9 cellular contexts compared by ENCODE assay signal in genomic region chr6:108134213-108134973, GRCh38. TPM values are rescaled to one million over a fixed set of nuclear protein-coding genes. Genes with fewer than 3 reads are reported as not detected.
A peak's percentile ranks its signal among the peaks of the same experiment; 100 is the strongest.
DNase-seq lines count a peak whose midpoint lies in the region; ATAC-seq and TF ChIP-seq lines count a peak whose summit lies in the region.
"Had no signal": no experiment of that assay in that cellular context is flagged by ENCODE, and none has a peak within 500 bp of the region (broad histone marks: within the 10 kb centered on the region; RNA-seq: fewer than 3 reads in every experiment).

No MANE protein-coding gene starts in this region.

- H3K79me1 ChIP-seq in mesendoderm (ENCODE audit: low read length) = no peaks in the 10 kb centered on the region

- WGBS in mesendoderm (ENCODE audit: extremely low coverage, insufficient coverage, low lambda C conversion rate) = no CpG with 5 or more reads among the region's 18 CpGs
- 38 to 42% methylated on average over 18 of the region's 18 CpGs for whole genome bisulfite sequencing in tibial nerve, 2 donors

- peak overlapping the region; percentile 17 for H3K4me2 ChIP-seq in mesendoderm (ENCODE audit: low read length)

- H4K8ac ChIP-seq in mesendoderm (ENCODE audit: low read depth, low read length) = no peak overlapping the region

- in situ Hi-C loops in astrocyte of the cerebellum (cut with HindIII; ENCODE audit: low sequenced_read_pairs) = no loop called here

- no peak overlapping the region for H3K27ac Mint-ChIP-seq in activated naive CD4-positive, alpha-beta T cell treated with anti-CD3 and anti-CD28 coated beads for 36 hours
- H3K27ac Mint-ChIP-seq in activated naive CD4-positive, alpha-beta T cell treated with anti-CD3 and anti-CD28 coated beads, Interleukin-2, amount 50 U/mL, for 72 hours = no peak overlapping the region

- H3K27me3 ChIP-seq in mesendoderm (ENCODE audit: insufficient read depth, low read length, poor library complexity) (peaks cover 13% of the 10 kb centered on the region), tibial nerve (peaks cover 0 to 85% of the 10 kb centered on the region in 2 donors)

- H3K9me3 Mint-ChIP-seq in activated naive CD4-positive, alpha-beta T cell treated with anti-CD3 and anti-CD28 coated beads for 36 hours = no peaks in the 10 kb centered on the region
- no peaks in the 10 kb centered on the region for H3K9me3 Mint-ChIP-seq in activated naive CD4-positive, alpha-beta T cell treated with anti-CD3 and anti-CD28 coated beads, Interleukin-2, amount 50 U/mL, for 72 hours

- no peaks in the 10 kb centered on the region for H3K4me1 ChIP-seq in mesendoderm (ENCODE audit: control insufficient read depth, low read depth, low read length)
- peaks cover 0 to 19% (median 10%) of the 10 kb centered on the region in 4 donors for H3K4me1 ChIP-seq in tibial nerve

- peaks cover 15% of the 10 kb centered on the region for H3K4me1 Mint-ChIP-seq in activated naive CD4-positive, alpha-beta T cell treated with anti-CD3 and anti-CD28 coated beads for 36 hours (ENCODE audit: low read depth)

- peaks cover 70% of the 10 kb centered on the region for H3K27me3 Mint-ChIP-seq in activated naive CD4-positive, alpha-beta T cell treated with anti-CD3 and anti-CD28 coated beads for 36 hours (ENCODE audit: low read depth)

- no peak overlapping the region for H2BK5ac ChIP-seq in mesendoderm (ENCODE audit: low read length)

- TF ChIP-seq POLR2A in tibial nerve (IDR thresholded peaks at IDR 0.05) = no peak

- no peak overlapping the region for H3K27ac ChIP-seq in mesendoderm (ENCODE audit: low read depth, low read length)
- H3K27ac ChIP-seq in tibial nerve = no peak overlapping the region

- no peak overlapping the region for H2BK15ac ChIP-seq in mesendoderm (replicated peaks; ENCODE audit: low read depth)

- H2AK5ac ChIP-seq in mesendoderm (ENCODE audit: low read length) = no peak overlapping the region

- H2BK120ac ChIP-seq in mesendoderm (ENCODE audit: low read depth, low read length) = no peak overlapping the region

- H3K79me2 ChIP-seq in mesendoderm (ENCODE audit: control insufficient read depth, insufficient read depth, low read length) = no peaks in the 10 kb centered on the region

- H3K36me3 Mint-ChIP-seq in activated naive CD4-positive, alpha-beta T cell treated with anti-CD3 and anti-CD28 coated beads for 36 hours (ENCODE audit: low read depth) = no peaks in the 10 kb centered on the region
- H3K36me3 Mint-ChIP-seq in activated naive CD4-positive, alpha-beta T cell treated with anti-CD3 and anti-CD28 coated beads, Interleukin-2, amount 50 U/mL, for 72 hours = peaks cover 0 to 5% of the 10 kb centered on the region in 2 donors

- CTCF ChIA-PET in activated naive CD4-positive, alpha-beta T cell treated with anti-CD3 and anti-CD28 coated beads for 36 hours (lab: Charles Lee) = interaction anchor here (0.7 to 1.4 kb wide), 2 partner anchors 24 to 1944 kb away, joined by 3 read pairs; no protein-coding TSS in a partner anchor

- TF ChIP-seq CTCF in astrocyte of the cerebellum (IDR thresholded peaks at IDR 0.05; ENCODE audit: low read depth, low read length, missing control alignments) (no peak), tibial nerve (IDR thresholded peaks at IDR 0.05) (no peak)

- no peak overlapping the region for H3K18ac ChIP-seq in mesendoderm (ENCODE audit: low read length)

- no peak for DNase-seq in activated naive CD4-positive, alpha-beta T cell treated with anti-CD3 and anti-CD28 coated beads for 36 hours
- DNase-seq in activated naive CD4-positive, alpha-beta T cell treated with anti-CD3 and anti-CD28 coated beads, Interleukin-2, amount 50 U/mL, for 72 hours (ENCODE audit: low spot score in 2 of 2) = no peak
- no peak for DNase-seq in astrocyte of the cerebellum (ENCODE audit: low read depth)
- DNase-seq in mesendoderm = peak; percentile 65
- no peak for DNase-seq in tibial nerve (ENCODE audit: low spot score in 2 of 2)
- DNase-seq in GM03348 (ENCODE audit: low spot score) = no peak
- DNase-seq in SKM-1 (lab: John Stamatoyannopoulos, UW; ENCODE audit: unreplicated experiment) = no peak
- DNase-seq in NCI-H2227 treated with DMSO at 0.1 percent for 48 hours (lab: John Stamatoyannopoulos, UW) = no peak
- DNase-seq: activated effector memory CD4-positive, alpha-beta T cell treated with Interleukin-2 at 50 U/mL for 16 hours had no signal

- ATAC-seq in activated naive CD4-positive, alpha-beta T cell treated with anti-CD3 and anti-CD28 coated beads, Interleukin-2, amount 50 U/mL, for 72 hours = no peak

- peak overlapping the region; percentile 22 for H3K4me3 Mint-ChIP-seq in activated naive CD4-positive, alpha-beta T cell treated with anti-CD3 and anti-CD28 coated beads for 36 hours

- intact Hi-C loops in activated naive CD4-positive, alpha-beta T cell treated with anti-CD3 and anti-CD28 coated beads for 36 hours (cut with micrococcal nuclease) = loop anchor here (1.0 kb wide), 1 partner anchor 16 kb away; no protein-coding TSS in a partner anchor

- H3K36me3 ChIP-seq in mesendoderm (ENCODE audit: control insufficient read depth, insufficient read depth, low read length) (no peaks in the 10 kb centered on the region), tibial nerve (no peaks in the 10 kb centered on the region)

- peak overlapping the region; percentile 13 for H3K9ac ChIP-seq in mesendoderm (ENCODE audit: low read length)

- no peak overlapping the region for H3K23ac ChIP-seq in mesendoderm (ENCODE audit: low read length)

- H3K4ac ChIP-seq in mesendoderm (ENCODE audit: low read depth, low read length) = peak overlapping the region; percentile 8

- H3K4me3 ChIP-seq in astrocyte of the cerebellum (ENCODE audit: low read depth, low read length) = peak overlapping the region; percentile 35
- no peak overlapping the region for H3K4me3 ChIP-seq in mesendoderm (ENCODE audit: low read length)
- H3K4me3 ChIP-seq in tibial nerve = peak overlapping the region; percentile 15 to 52 (median 46)

- H4K5ac ChIP-seq in mesendoderm (ENCODE audit: low read length) = no peak overlapping the region

- H3K9me3 ChIP-seq in tibial nerve = no peaks in the 10 kb centered on the region

- no peak for TF ChIP-seq EP300 in tibial nerve (IDR thresholded peaks at IDR 0.05)

- peak overlapping the region; percentile 30 for H3K56ac ChIP-seq in mesendoderm (ENCODE audit: low read length)

RNA-seq across cellular contexts. Expression of gene NR2E1, which starts 31.4 kb away (rescaled TPM):
- total RNA-seq in activated naive CD4-positive, alpha-beta T cell treated with anti-CD3 and anti-CD28 coated beads for 36 hours = not detected
- not detected for total RNA-seq in activated naive CD4-positive, alpha-beta T cell treated with anti-CD3 and anti-CD28 coated beads, Interleukin-2, amount 50 U/mL, for 72 hours
- not detected for polyA plus RNA-seq in mesendoderm (2013, experiment 1 of 2)
- not detected for polyA plus RNA-seq in mesendoderm (2013, experiment 2 of 2)
- total RNA-seq in tibial nerve = not detected

RNA-seq across cellular contexts. Expression of gene OSTM1, which starts 59.9 kb away (rescaled TPM):
- total RNA-seq in activated naive CD4-positive, alpha-beta T cell treated with anti-CD3 and anti-CD28 coated beads for 36 hours = 1 to 10 TPM; 7.1 to 7.5 TPM
- 10 to 100 TPM in 1 of 2 donors, 1 to 10 TPM in 1; 5.4 to 22.2 TPM for total RNA-seq in activated naive CD4-positive, alpha-beta T cell treated with anti-CD3 and anti-CD28 coated beads, Interleukin-2, amount 50 U/mL, for 72 hours
- 9.2 TPM for polyA plus RNA-seq in mesendoderm (2013, experiment 1 of 2)
- polyA plus RNA-seq in mesendoderm (2013, experiment 2 of 2) = 9.2 TPM
- total RNA-seq in tibial nerve = 100 to 1,000 TPM in 2 of 4 donors, 10 to 100 TPM in 2; 49.8 to 136 (median 96.0) TPM
